In genomic region chr16:66948034-66948821, GRCh38 we compare ENCODE assay signal across 8 cellular contexts. TPM values are rescaled to one million over a fixed set of nuclear protein-coding genes. Genes with fewer than 3 reads are reported as not detected.
A peak's percentile ranks its signal among the peaks of the same experiment; 100 is the strongest.
DNase-seq lines count a peak whose midpoint lies in the region; ATAC-seq and TF ChIP-seq lines count a peak whose summit lies in the region.

No MANE protein-coding gene starts in this region.

- H3K4me1 ChIP-seq in GM23338 (ENCODE audit: insufficient read depth) = peaks cover 3% of the 10 kb centered on the region; the same call in 1 of the 2 replicates

- peak overlapping the region; percentile 87 for H3K4me2 ChIP-seq in GM23338

- H3K4me3 ChIP-seq in GM23338 = peak overlapping the region; percentile 60

- peak overlapping the region; percentile 66 for H3K4me3 Mint-ChIP-seq in GM23338
- peak overlapping the region; percentile 83 for H3K4me3 Mint-ChIP-seq in stimulated activated effector memory CD8-positive, alpha-beta T cell treated with anti-CD3 and anti-CD28 coated beads, Interleukin-12 subunit alpha, Interleukin-12 subunit beta, amount 100 ng/mL, for 72 hours

- ATAC-seq in GM23338 (peak; percentile 30), left ventricle myocardium superior (peak; percentile 19), GM21529 (IDR thresholded peaks at IDR 0.05; ENCODE audit: unreplicated experiment) (no peak)
- peak; percentile 37 for ATAC-seq in stimulated activated effector memory CD8-positive, alpha-beta T cell treated with anti-CD3 and anti-CD28 coated beads, Interleukin-12 subunit alpha, Interleukin-12 subunit beta, amount 100 ng/mL, for 72 hours

- TF ChIP-seq CTCF in GM23338 (conservative IDR thresholded peaks at IDR 0.05; ENCODE audit: low read depth in 2 of 2) = no peak
- TF ChIP-seq CTCF in GM13976 (IDR thresholded peaks at IDR 0.05; ENCODE audit: borderline replicate concordance, control extremely low read depth, extremely low read depth, insufficient read depth, missing control alignments) = no peak

- H3K36me3 Mint-ChIP-seq in GM23338 (ENCODE audit: low read depth) = 0 out of 3 replicates have a peak, but pooled peaks cover 4% of the 10 kb centered on the region
- H3K36me3 Mint-ChIP-seq in stimulated activated effector memory CD8-positive, alpha-beta T cell treated with anti-CD3 and anti-CD28 coated beads, Interleukin-12 subunit alpha, Interleukin-12 subunit beta, amount 100 ng/mL, for 72 hours = peaks cover 5% of the 10 kb centered on the region

- H3F3A ChIP-seq in GM23338 (replicated peaks; ENCODE audit: low read depth) = no peaks in the 10 kb centered on the region

- peak; percentile 27 for DNase-seq in GM23338 (ENCODE audit: low spot score)
- DNase-seq in activated T-cell treated with anti-CD3 and anti-CD28 coated beads, Interleukin-2, amount 50 U/mL, for 48 hours = peak; percentile 44 to 50
- DNase-seq in left ventricle myocardium superior = peak; percentile 53
- peak in 1 of 2 donors; percentile 65 for DNase-seq in stimulated activated effector memory CD8-positive, alpha-beta T cell treated with anti-CD3 and anti-CD28 coated beads, Interleukin-12 subunit alpha, Interleukin-12 subunit beta, amount 100 ng/mL, for 72 hours (ENCODE audit: low spot score in 2 of 2)
- DNase-seq in GM13976 (ENCODE audit: low spot score) = no peak
- DNase-seq in GDM1 (lab: John Stamatoyannopoulos, UW) = no peak
- no peak for DNase-seq in effector CD8-positive, alpha-beta T cell (lab: John Stamatoyannopoulos, UW)

- no peaks in the 10 kb centered on the region for H3K36me3 ChIP-seq in GM23338 (ENCODE audit: insufficient read depth)

- no peaks in the 10 kb centered on the region for H3K79me2 ChIP-seq in GM23338 (replicated peaks; ENCODE audit: insufficient read depth)

- peaks cover 39% of the 10 kb centered on the region for H3K27me3 Mint-ChIP-seq in GM23338 (ENCODE audit: insufficient read depth, low read depth, poor library complexity)

- no peaks in the 10 kb centered on the region for H3K9me2 ChIP-seq in GM23338 (ENCODE audit: insufficient read depth)

- intact Hi-C loops in left ventricle myocardium superior (cut with micrococcal nuclease) = no loop called here

- peak overlapping the region; percentile 98 for H2AFZ ChIP-seq in GM23338

- H3K27me3 ChIP-seq in GM23338 (ENCODE audit: insufficient read depth) = peaks cover 51% of the 10 kb centered on the region

- in situ Hi-C loops in GM13976 (cut with MboI; ENCODE audit: low sequenced_read_pairs, unreplicated experiment) = no loop called here

- H3K27ac ChIP-seq in GM23338 (ENCODE audit: low read depth) = no peak overlapping the region

- H3K9me3 Mint-ChIP-seq in GM23338 = peaks cover 10% of the 10 kb centered on the region; the same call in 2 of the 3 replicates
- no peaks in the 10 kb centered on the region for H3K9me3 Mint-ChIP-seq in stimulated activated effector memory CD8-positive, alpha-beta T cell treated with anti-CD3 and anti-CD28 coated beads, Interleukin-12 subunit alpha, Interleukin-12 subunit beta, amount 100 ng/mL, for 72 hours

- no peaks in the 10 kb centered on the region for H4K20me1 ChIP-seq in GM23338 (replicated peaks; ENCODE audit: insufficient read depth)

- H3K4me1 Mint-ChIP-seq in GM23338 = no peaks in the 10 kb centered on the region; the same call in 2 of the 3 replicates
- peaks cover 23% of the 10 kb centered on the region for H3K4me1 Mint-ChIP-seq in stimulated activated effector memory CD8-positive, alpha-beta T cell treated with anti-CD3 and anti-CD28 coated beads, Interleukin-12 subunit alpha, Interleukin-12 subunit beta, amount 100 ng/mL, for 72 hours

- H3K27ac Mint-ChIP-seq in GM23338 = no peak overlapping the region
- peak overlapping the region; percentile 45 for H3K27ac Mint-ChIP-seq in stimulated activated effector memory CD8-positive, alpha-beta T cell treated with anti-CD3 and anti-CD28 coated beads, Interleukin-12 subunit alpha, Interleukin-12 subunit beta, amount 100 ng/mL, for 72 hours

TF ChIP-seq in GM23338, 12 proteins besides CTCF, POLR2A, EP300 and RAD21:
- TF ChIP-seq JUNB (IDR thresholded peaks at IDR 0.05; ENCODE audit: unreplicated experiment) = no peak
- no peak for TF ChIP-seq STAT1 (IDR thresholded peaks at IDR 0.05; ENCODE audit: unreplicated experiment)
- TF ChIP-seq EZH2 (IDR thresholded peaks at IDR 0.05; ENCODE audit: low read depth, unreplicated experiment) = peak; percentile 83
- no peak for TF ChIP-seq REST (IDR thresholded peaks at IDR 0.05; ENCODE audit: unreplicated experiment)
- peak; percentile 36 for TF ChIP-seq EZH2phosphoT487 (IDR thresholded peaks at IDR 0.05; ENCODE audit: unreplicated experiment)

RNA-seq across cellular contexts. Expression of gene CES3, which starts 12.8 kb away (rescaled TPM):
- total RNA-seq in GM23338 (2014; rRNA removed; shearing (Covaris generic)) = 0.66 and 1.0 TPM in 2 replicates
- 0.55 and 0.92 TPM in 2 replicates for polyA plus RNA-seq in GM23338 (2016; fragmentation: Nextera tagmentation; extraction: Ambion mirVana)
- total RNA-seq in left ventricle myocardium superior = 1.6 TPM

RNA-seq across cellular contexts. Expression of gene CES2, which starts 12.9 kb away (rescaled TPM):
- 8.2 and 9.3 TPM in 2 replicates for total RNA-seq in GM23338 (2014; rRNA removed; shearing (Covaris generic))
- polyA plus RNA-seq in GM23338 (2016; fragmentation: Nextera tagmentation; extraction: Ambion mirVana) = 4.3 and 5.0 TPM in 2 replicates
- total RNA-seq in left ventricle myocardium superior = 103 TPM

RNA-seq across cellular contexts. Expression of gene CIAO2B, which starts 14.0 kb away (rescaled TPM):
- total RNA-seq in GM23338 (2014; rRNA removed; shearing (Covaris generic)) = 85.0 and 92.4 TPM in 2 replicates
- 181 and 189 TPM in 2 replicates for polyA plus RNA-seq in GM23338 (2016; fragmentation: Nextera tagmentation; extraction: Ambion mirVana)
- 114 TPM for total RNA-seq in left ventricle myocardium superior

RNA-seq across cellular contexts. Expression of gene RRAD, which starts 22.9 kb away (rescaled TPM):
- total RNA-seq in GM23338 (2014; rRNA removed; shearing (Covaris generic)) = not detected in 2 replicates
- polyA plus RNA-seq in GM23338 (2016; fragmentation: Nextera tagmentation; extraction: Ambion mirVana) = 0.18 and 0.52 TPM in 2 replicates
- 86.7 TPM for total RNA-seq in left ventricle myocardium superior

RNA-seq across cellular contexts. Expression of gene CDH16, which starts 29.5 kb away (rescaled TPM):
- total RNA-seq in GM23338 (2014; rRNA removed; shearing (Covaris generic)) = not detected in 2 replicates
- not detected in 2 replicates for polyA plus RNA-seq in GM23338 (2016; fragmentation: Nextera tagmentation; extraction: Ambion mirVana)
- not detected for total RNA-seq in left ventricle myocardium superior

Comparison
In these comparisons a context has a peak if more than half of its experiments do, and no peak if none do; other contexts are left out.
1. DNase-seq: peak in GM23338 (single experiment), activated T-cell treated with anti-CD3 and anti-CD28 coated beads, Interleukin-2, amount 50 U/mL, for 48 hours (2 of 2) and left ventricle myocardium superior (single experiment); none in GM13976 (single experiment), GDM1 (single experiment) and effector CD8-positive, alpha-beta T cell (single experiment).
2. RNA of gene CES2, which starts 12.9 kb away (total RNA-seq): 103 TPM in left ventricle myocardium superior (single experiment); 8.2 to 9.3 TPM in GM23338; every median in the first group is over 10 times any median in the second.